ENCODE assay signal across 15 cellular contexts in genomic region chr6:34689742-34690141, GRCh38. TPM values are rescaled to one million over a fixed set of nuclear protein-coding genes. Genes with fewer than 3 reads are reported as not detected.
DNase-seq lines count a peak whose midpoint lies in the region; ATAC-seq, FAIRE-seq and TF ChIP-seq lines count a peak whose summit lies in the region.
"Had no signal": no experiment of that assay in that cellular context is flagged by ENCODE, and none has a peak within 500 bp of the region (broad histone marks: within the 10 kb centered on the region; RNA-seq: fewer than 3 reads in every experiment).

No MANE protein-coding gene starts in this region.

- H2BK20ac ChIP-seq in IMR-90 (ENCODE audit: low read depth, low read length): no peak overlapping the region

- TF ChIP-seq POLR2A in IMR-90 (IDR thresholded peaks at IDR 0.05; ENCODE audit: low read depth, low read length) (no peak), K562 (conservative IDR thresholded peaks at IDR 0.05) (no peak), HepG2 (IDR thresholded peaks at IDR 0.05; ENCODE audit: insufficient read depth in 1 of 2, low read depth in 2 of 2, low read length in 2 of 2) (no peak)

- no peak overlapping the region for H3K27ac ChIP-seq in CD4-positive, alpha-beta T cell (ENCODE audit: low read depth, low read length)
- H3K27ac ChIP-seq in IMR-90 (ENCODE audit: insufficient read depth, low read length): no peak overlapping the region
- H3K27ac ChIP-seq in K562 (ENCODE audit: extremely low read depth, low read depth, low read length): no peak overlapping the region
- H3K27ac ChIP-seq in HepG2 (ENCODE audit: extremely low read length, insufficient read depth, low read length): no peak overlapping the region
- H3K27ac ChIP-seq: C4-2B had no signal

- no peak for DNase-seq in CD4-positive, alpha-beta T cell
- DNase-seq in IMR-90 (no peak), K562 (ENCODE audit: extremely low read depth in 1 of 4, low spot score in 3 of 4) (peak in 1 of 4 experiments; percentile 36), HepG2 (ENCODE audit: low spot score) (no peak), HFFc6 (no peak), NCI-H146 (lab: John Stamatoyannopoulos, UW) (no peak)
- DNase-seq in activated T-cell treated with anti-CD3 and anti-CD28 coated beads, Interleukin-2, amount 50 U/mL, for 72 hours: no peak
- DNase-seq: BE2C, DMS53, GF-D8, GOT3 had no signal

- no peak overlapping the region for H2BK15ac ChIP-seq in IMR-90 (ENCODE audit: low read depth, low read length)

- no peak overlapping the region for H3K4me3 Mint-ChIP-seq in CD4-positive, alpha-beta T cell
- no peak overlapping the region for H3K4me3 Mint-ChIP-seq in activated T-cell treated with anti-CD3 and anti-CD28 coated beads, Interleukin-2, amount 50 U/mL, for 72 hours
- H3K4me3 Mint-ChIP-seq in HFFc6: no peak overlapping the region

- H3K36me3 Mint-ChIP-seq in CD4-positive, alpha-beta T cell (ENCODE audit: low read depth): peaks cover 28% of the 10 kb centered on the region
- peaks cover 3% of the 10 kb centered on the region in 2 donors for H3K36me3 Mint-ChIP-seq in activated T-cell treated with anti-CD3 and anti-CD28 coated beads, Interleukin-2, amount 50 U/mL, for 72 hours (ENCODE audit: insufficient read depth in 2 of 2)
- H3K36me3 Mint-ChIP-seq in HFFc6 (ENCODE audit: low read depth): peaks cover 14% of the 10 kb centered on the region

- no peaks in the 10 kb centered on the region for H3K27me3 ChIP-seq in CD4-positive, alpha-beta T cell (ENCODE audit: control insufficient read depth, insufficient read depth, low read length)
- H3K27me3 ChIP-seq in IMR-90 (ENCODE audit: control insufficient read depth, insufficient read depth, low read length) (no peaks in the 10 kb centered on the region), K562 (ENCODE audit: control insufficient read depth in 2 of 2, insufficient read depth in 2 of 2, low read length in 2 of 2) (no peaks in the 10 kb centered on the region), HepG2 (ENCODE audit: control insufficient read depth in 1 of 2, insufficient read depth in 2 of 2, low read length in 2 of 2) (no peaks in the 10 kb centered on the region)
- H3K27me3 ChIP-seq: BE2C had no signal

- H3K4me1 Mint-ChIP-seq in CD4-positive, alpha-beta T cell (ENCODE audit: low read depth): peaks cover 70% of the 10 kb centered on the region
- H3K4me1 Mint-ChIP-seq in activated T-cell treated with anti-CD3 and anti-CD28 coated beads, Interleukin-2, amount 50 U/mL, for 72 hours (ENCODE audit: low read depth): peaks cover 38% of the 10 kb centered on the region
- peaks cover 15% of the 10 kb centered on the region for H3K4me1 Mint-ChIP-seq in HFFc6 (ENCODE audit: low read depth)

- intact Hi-C loops in CD4-positive, alpha-beta T cell (cut with DNase I, micrococcal nuclease): loop anchor here in 1 of 2 experiments (10.0 kb wide), 1 partner anchor 165 kb away; no protein-coding TSS in a partner anchor
- intact Hi-C loops in IMR-90 (cut with micrococcal nuclease) (no loop called here), K562 (cut with micrococcal nuclease) (no loop called here), HepG2 (cut with micrococcal nuclease; ENCODE audit: unreplicated experiment) (no loop called here)

- no peak for FAIRE-seq in K562 (lab: Jason Lieb, UNC)
- no peak for FAIRE-seq in HepG2 (lab: Jason Lieb, UNC)
- FAIRE-seq: GM18507, HTR-8/SVneo had no signal

- TF ChIP-seq CTCF in CD4-positive, alpha-beta T cell (IDR thresholded peaks at IDR 0.05): no peak
- TF ChIP-seq CTCF in IMR-90 (conservative IDR thresholded peaks at IDR 0.05; ENCODE audit: low read depth, low read length) (no peak), K562 (IDR thresholded peaks at IDR 0.05 in 2 of 3, conservative IDR thresholded peaks at IDR 0.05 in 1 of 3; ENCODE audit: insufficient read depth in 2 of 3, low read depth in 1 of 3, low read length in 3 of 3) (no peak), HepG2 (CRISPR knock-in tag; IDR thresholded peaks at IDR 0.05) (no peak), HFFc6 (IDR thresholded peaks at IDR 0.05) (no peak)

- ATAC-seq in CD4-positive, alpha-beta T cell (ENCODE audit: poor library complexity): no peak
- no peak for ATAC-seq in IMR-90 (ENCODE audit: low read depth)
- 0 out of 3 replicates have a peak, but pooled peaks have one; percentile 26 for ATAC-seq in K562
- 0 out of 3 replicates have a peak, but pooled peaks have one; percentile 41 for ATAC-seq in HepG2
- no peak for ATAC-seq in activated T-cell treated with anti-CD3 and anti-CD28 coated beads, Interleukin-2, amount 50 U/mL, for 72 hours (replicated peaks in 1 of 2)

- no peak overlapping the region for H4K5ac ChIP-seq in IMR-90 (ENCODE audit: low read depth, low read length)

- H3K79me2 ChIP-seq in K562 (ENCODE audit: control insufficient read depth, insufficient read depth, low read length): peaks cover 94% of the 10 kb centered on the region
- peaks cover 95% of the 10 kb centered on the region for H3K79me2 ChIP-seq in HepG2 (ENCODE audit: insufficient read depth, low read length)

- no peaks in the 10 kb centered on the region for H3K9me3 ChIP-seq in CD4-positive, alpha-beta T cell (ENCODE audit: control insufficient read depth, low read length)
- H3K9me3 ChIP-seq in IMR-90 (ENCODE audit: control insufficient read depth, insufficient read depth, low read length) (no peaks in the 10 kb centered on the region), K562 (replicated peaks; ENCODE audit: control insufficient read depth, insufficient read depth, low read depth, low read length) (no peaks in the 10 kb centered on the region), HepG2 (ENCODE audit: low read length) (no peaks in the 10 kb centered on the region)
- H3K9me3 ChIP-seq: BE2C, HAP-1 had no signal

- no peaks in the 10 kb centered on the region for H3K27me3 Mint-ChIP-seq in CD4-positive, alpha-beta T cell
- H3K27me3 Mint-ChIP-seq in activated T-cell treated with anti-CD3 and anti-CD28 coated beads, Interleukin-2, amount 50 U/mL, for 72 hours (ENCODE audit: low read depth): no peaks in the 10 kb centered on the region
- H3K27me3 Mint-ChIP-seq in HFFc6 (ENCODE audit: insufficient read depth): no peaks in the 10 kb centered on the region

- dilution Hi-C loops in IMR-90 (cut with HindIII; ENCODE audit: low sequenced_read_pairs, unreplicated experiment): no loop called here

- no peak overlapping the region for H2AK9ac ChIP-seq in IMR-90 (replicated peaks; ENCODE audit: low read depth, low read length, poor library complexity)

- no peak overlapping the region for H2AK5ac ChIP-seq in IMR-90 (ENCODE audit: low read depth, low read length)

- H3K4ac ChIP-seq in IMR-90 (ENCODE audit: low read depth, low read length): no peak overlapping the region

- H3K4me1 ChIP-seq in IMR-90 (ENCODE audit: control insufficient read depth, insufficient read depth, low read length) (no peaks in the 10 kb centered on the region), K562 (replicated peaks in 1 of 2; ENCODE audit: control insufficient read depth in 2 of 2, insufficient read depth in 2 of 2, low read length in 2 of 2) (peaks cover 13 to 14% of the 10 kb centered on the region in 2 experiments; a peak in 4 of 5 replicates), HepG2 (ENCODE audit: insufficient read depth, low read length) (peaks cover 71% of the 10 kb centered on the region)
- H3K4me1 ChIP-seq: BE2C had no signal

- TF ChIP-seq EP300 in K562 (IDR thresholded peaks at IDR 0.05; ENCODE audit: low read length) (no peak), HepG2 (IDR thresholded peaks at IDR 0.05; ENCODE audit: low read depth in 2 of 2, low read length in 2 of 2) (no peak), HepG2 (CRISPR knock-in tag; IDR thresholded peaks at IDR 0.05; ENCODE audit: borderline replicate concordance) (no peak)

- POLR2A ChIA-PET in CD4-positive, alpha-beta T cell (lab: Charles Lee): no interaction called here
- POLR2A ChIA-PET in IMR-90 (lab: Charles Lee; ENCODE audit: unreplicated experiment) (no interaction called here), K562 (lab: Yijun Ruan, JAX) (interaction anchor here (0.6 kb wide), 1 partner anchor 9 kb away, joined by 3 read pairs; no protein-coding TSS in a partner anchor), HepG2 (lab: Yijun Ruan, JAX) (no interaction called here)

- TF ChIP-seq RAD21 in IMR-90 (IDR thresholded peaks at IDR 0.05; ENCODE audit: low read length) (no peak), K562 (CRISPR knock-in tag; conservative IDR thresholded peaks at IDR 0.05 in 1 of 2, IDR thresholded peaks at IDR 0.05 in 1 of 2) (no peak), HepG2 (CRISPR knock-in tag; IDR thresholded peaks at IDR 0.05) (no peak)

- no peak overlapping the region for H4K91ac ChIP-seq in IMR-90 (ENCODE audit: insufficient read depth, low read depth, low read length)

- H3K27ac Mint-ChIP-seq in CD4-positive, alpha-beta T cell: peak overlapping the region; percentile 51
- no peak overlapping the region for H3K27ac Mint-ChIP-seq in activated T-cell treated with anti-CD3 and anti-CD28 coated beads, Interleukin-2, amount 50 U/mL, for 72 hours
- no peak overlapping the region for H3K27ac Mint-ChIP-seq in HFFc6

- H3K23ac ChIP-seq in IMR-90 (ENCODE audit: low read depth, low read length): peak overlapping the region; percentile 42; the same call in 1 of the 2 replicates

- in situ Hi-C loops in IMR-90 (cut with MboI; ENCODE audit: low sequenced_read_pairs) (no loop called here), K562 (cut with MboI) (no loop called here), HepG2 (cut with HindIII; ENCODE audit: extremely low pct_ligation_motif_present, low pct_unique_long_range_greater_than_20kb) (no loop called here)

- H3K9me1 ChIP-seq in IMR-90 (ENCODE audit: insufficient read depth, low read length) (peaks cover 8% of the 10 kb centered on the region; the same call in 1 of the 2 replicates), K562 (ENCODE audit: control insufficient read depth, insufficient read depth, low read length) (no peaks in the 10 kb centered on the region)

- H2AFZ ChIP-seq in IMR-90 (replicated peaks; ENCODE audit: low read length, poor library complexity) (no peak overlapping the region), K562 (ENCODE audit: low read depth, low read length) (no peak overlapping the region), HepG2 (ENCODE audit: low read length) (no peak overlapping the region)

- H3K4me2 ChIP-seq in IMR-90 (ENCODE audit: low read depth, low read length): no peak overlapping the region
- no peak overlapping the region for H3K4me2 ChIP-seq in K562 (ENCODE audit: insufficient read depth, low read length)
- H3K4me2 ChIP-seq in HepG2 (ENCODE audit: low read depth, low read length): no peak overlapping the region

- no peak overlapping the region for H3K9ac ChIP-seq in IMR-90 (ENCODE audit: low read depth, low read length)
- no peak overlapping the region for H3K9ac ChIP-seq in K562 (ENCODE audit: insufficient read depth in 1 of 2, low read depth in 2 of 2, low read length in 2 of 2)
- H3K9ac ChIP-seq in HepG2 (ENCODE audit: insufficient read depth, low read depth, low read length): no peak overlapping the region

- H3K9me3 Mint-ChIP-seq in CD4-positive, alpha-beta T cell: no peaks in the 10 kb centered on the region
- no peaks in the 10 kb centered on the region for H3K9me3 Mint-ChIP-seq in activated T-cell treated with anti-CD3 and anti-CD28 coated beads, Interleukin-2, amount 50 U/mL, for 72 hours
- no peaks in the 10 kb centered on the region for H3K9me3 Mint-ChIP-seq in HFFc6

- H3K4me3 ChIP-seq in IMR-90 (ENCODE audit: insufficient read depth, low read depth, low read length) (no peak overlapping the region), K562 (no peak overlapping the region), HepG2 (replicated peaks in 1 of 3; ENCODE audit: insufficient read depth in 1 of 3, low read depth in 2 of 3, low read length in 3 of 3) (no peak overlapping the region)
- H3K4me3 ChIP-seq: HAP-1 had no signal

- H4K20me1 ChIP-seq in IMR-90 (ENCODE audit: insufficient read depth, low read length) (peaks cover 55% of the 10 kb centered on the region), K562 (replicated peaks; ENCODE audit: control insufficient read depth, insufficient read depth, low read length) (peaks cover 3% of the 10 kb centered on the region; the same call in 1 of the 2 replicates), HepG2 (ENCODE audit: insufficient read depth, low read length) (peaks cover 35% of the 10 kb centered on the region)

- H3K79me1 ChIP-seq in IMR-90 (ENCODE audit: low read depth in 1 of 2, low read length in 2 of 2): peaks cover 15 to 73% of the 10 kb centered on the region in 2 experiments

- no TSS peak for BruUV-seq in IMR-90 (replicated peaks; lab: Mats Ljungman, UMichigan)
- no TSS peak for BruUV-seq in K562 (replicated peaks; lab: Mats Ljungman, UMichigan)
- no TSS peak for BruUV-seq in HepG2 (replicated peaks; lab: Mats Ljungman, UMichigan)

- CTCF ChIA-PET in CD4-positive, alpha-beta T cell (lab: Charles Lee): no interaction called here
- CTCF ChIA-PET in IMR-90 (lab: Yijun Ruan, JAX) (no interaction called here), K562 (lab: Yijun Ruan, JAX; ENCODE audit: low intra/inter-chr PET ratio) (no interaction called here), HepG2 (lab: Yijun Ruan, JAX; ENCODE audit: low intra/inter-chr PET ratio, low total read pairs) (no interaction called here)

- no peaks in the 10 kb centered on the region for H3K36me3 ChIP-seq in IMR-90 (ENCODE audit: control insufficient read depth, insufficient read depth, low read length)
- peaks cover 31% of the 10 kb centered on the region for H3K36me3 ChIP-seq in K562 (ENCODE audit: control insufficient read depth, insufficient read depth, low read length)
- H3K36me3 ChIP-seq in HepG2 (replicated peaks in 1 of 2; ENCODE audit: control insufficient read depth in 1 of 2, insufficient read depth in 2 of 2, low read length in 2 of 2): peaks cover 3 to 10% of the 10 kb centered on the region in 2 experiments; a peak in 3 of 5 replicates
- H3K36me3 ChIP-seq: HAP-1 had no signal

- H3K14ac ChIP-seq in IMR-90 (replicated peaks; ENCODE audit: low read depth, low read length): no peak overlapping the region

- no peak overlapping the region for H2BK5ac ChIP-seq in IMR-90 (ENCODE audit: low read depth, low read length, poor library complexity, severe bottlenecking)

- H3K18ac ChIP-seq in IMR-90 (ENCODE audit: low read depth, low read length): no peak overlapping the region

- no peak overlapping the region for H3K56ac ChIP-seq in IMR-90 (ENCODE audit: extremely low read depth, insufficient read depth, low read length)

- no peak overlapping the region for H4K8ac ChIP-seq in IMR-90 (ENCODE audit: low read depth in 2 of 2, low read length in 2 of 2)

- H2BK120ac ChIP-seq in IMR-90 (ENCODE audit: low read depth, low read length): no peak overlapping the region

RNA-seq across cellular contexts. Expression of gene ILRUN, which starts 6.8 kb away (rescaled TPM):
- total RNA-seq in CD4-positive, alpha-beta T cell: 10 to 100 TPM; 44.9 to 49.4 TPM
- total RNA-seq in IMR-90 (2012; rRNA removed): 29.9 and 32.2 TPM in 2 replicates
- polyA plus RNA-seq in IMR-90 (2012; rRNA removed): 25.4 and 26.0 TPM in 2 replicates
- 16.3 and 17.2 TPM in 2 replicates for polyA plus RNA-seq in IMR-90 (2012; cell fraction: cytosol; rRNA removed)
- polyA plus RNA-seq in IMR-90 (2012; cell fraction: nucleus; rRNA removed; ENCODE audit: low replicate concordance): 9.8 and 15.3 TPM in 2 replicates
- total RNA-seq in K562 (2011; cell fraction: chromatin; rRNA removed; ENCODE audit: low replicate concordance): 46.7 and 47.2 TPM in 2 replicates
- total RNA-seq in K562 (2011; cell fraction: nucleolus; rRNA removed): 30.2 and 32.0 TPM in 2 replicates
- total RNA-seq in K562 (2011; cell fraction: nucleoplasm; rRNA removed): 38.8 and 48.2 TPM in 2 replicates
- 35.7 and 44.7 TPM in 2 replicates for total RNA-seq in K562 (2014; rRNA removed)
- 54.9 and 57.6 TPM in 2 replicates for total RNA-seq in K562 (2014; rRNA removed; fragmentation: Illumina TruSeq; extraction: Trizol)
- 53.4 and 55.0 TPM in 2 replicates for total RNA-seq in K562 (2015; rRNA removed; fragmentation: Illumina TruSeq; extraction: Trizol)
- 74.5 and 78.9 TPM in 2 replicates for total RNA-seq in K562 (2021)
- polyA plus RNA-seq in K562 (2011; rRNA removed): 62.1 and 66.1 TPM in 2 replicates
- 53.1 and 62.6 TPM in 2 replicates for polyA plus RNA-seq in K562 (2011; cell fraction: cytosol; rRNA removed)
- polyA plus RNA-seq in K562 (2011; cell fraction: nucleus; rRNA removed): 26.0 and 30.3 TPM in 2 replicates
- 75.6 and 76.6 TPM in 2 replicates for polyA plus RNA-seq in K562 (2012)
- 70.0 and 74.7 TPM in 2 replicates for polyA plus RNA-seq in K562 (2014; fragmentation: Illumina TruSeq; extraction: Trizol)
- 10 to 100 TPM; 24.9 to 30.7 TPM for polyA plus RNA-seq in K562 (2014; fragmentation: Nextera tagmentation; extraction: Ambion mirVana)
- polyA plus RNA-seq in K562 (2014; rRNA removed): 42.8 and 44.2 TPM in 2 replicates
- polyA minus RNA-seq in K562 (2011; rRNA and poly(A)+ RNA removed): 88.9 and 93.9 TPM in 2 replicates
- polyA minus RNA-seq in K562 (2011; cell fraction: cytosol; rRNA and poly(A)+ RNA removed): 48.1 and 57.5 TPM in 2 replicates
- 12.9 and 20.4 TPM in 2 replicates for polyA minus RNA-seq in K562 (2011; cell fraction: nucleus; rRNA and poly(A)+ RNA removed)
- total RNA-seq in HepG2 (2016; rRNA removed; fragmentation: Illumina TruSeq; extraction: Trizol): 66.6 and 90.8 TPM in 2 replicates
- 20.3 and 22.0 TPM in 2 replicates for total RNA-seq in HepG2 (2016; cell fraction: cytosol; rRNA removed; fragmentation: Illumina TruSeq; extraction: Trizol; ENCODE audit: low read depth)
- 66.5 and 79.2 TPM in 2 replicates for total RNA-seq in HepG2 (2016; cell fraction: insoluble cytoplasmic fraction; rRNA removed; fragmentation: Illumina TruSeq; extraction: Trizol)
- 93.9 and 107 TPM in 2 replicates for total RNA-seq in HepG2 (2016; cell fraction: membrane; rRNA removed; fragmentation: Illumina TruSeq; extraction: Trizol)
- total RNA-seq in HepG2 (2016; cell fraction: nucleus; rRNA removed; fragmentation: Illumina TruSeq; extraction: Trizol): 37.4 and 39.5 TPM in 2 replicates
- polyA plus RNA-seq in HepG2 (2011; rRNA removed): 45.5 and 50.6 TPM in 2 replicates
- polyA plus RNA-seq in HepG2 (2011; cell fraction: cytosol; rRNA removed): 39.2 and 46.8 TPM in 2 replicates
- 18.1 and 22.0 TPM in 2 replicates for polyA plus RNA-seq in HepG2 (2011; cell fraction: nucleus; rRNA removed)
- polyA plus RNA-seq in HepG2 (2012): 76.7 and 76.9 TPM in 2 replicates
- 23.8 and 24.6 TPM in 2 replicates for polyA plus RNA-seq in HepG2 (2016; cell fraction: cytosol; fragmentation: Illumina TruSeq; extraction: Trizol; ENCODE audit: low read depth)
- polyA plus RNA-seq in HepG2 (2016; cell fraction: insoluble cytoplasmic fraction; fragmentation: Illumina TruSeq; extraction: Trizol; ENCODE audit: low read depth): 79.1 and 86.9 TPM in 2 replicates
- polyA plus RNA-seq in HepG2 (2016; cell fraction: membrane; fragmentation: Illumina TruSeq; extraction: Trizol; ENCODE audit: low read depth): 82.0 and 93.2 TPM in 2 replicates
- 42.3 and 46.6 TPM in 2 replicates for polyA plus RNA-seq in HepG2 (2016; cell fraction: nucleus; fragmentation: Illumina TruSeq; extraction: Trizol; ENCODE audit: insufficient read depth, low read depth)
- 122 and 124 TPM in 2 replicates for polyA minus RNA-seq in HepG2 (2011; rRNA and poly(A)+ RNA removed; ENCODE audit: low replicate concordance)
- polyA minus RNA-seq in HepG2 (2011; cell fraction: cytosol; rRNA and poly(A)+ RNA removed): 45.1 and 48.4 TPM in 2 replicates
- 27.2 and 30.5 TPM in 2 replicates for polyA minus RNA-seq in HepG2 (2011; cell fraction: nucleus; rRNA and poly(A)+ RNA removed)
- total RNA-seq in activated T-cell treated with anti-CD3 and anti-CD28 coated beads, Interleukin-2, amount 50 U/mL, for 72 hours: 10 to 100 TPM; 68.8 to 78.8 TPM
- 10 to 100 TPM; 56.0 to 65.1 (median 59.4) TPM for total RNA-seq in HFFc6 (2021; fragmentation: NEBNext Ultra II Directional; extraction: Animal tissue kit (Norgen Biotek cat#: 25700))

Comparison
In these comparisons a context has a peak if more than half of its experiments do, and no peak if none do; other contexts are left out.
1. ATAC-seq: peak in K562 (single experiment) and HepG2 (single experiment); none in CD4-positive, alpha-beta T cell (single experiment), IMR-90 (single experiment) and activated T-cell treated with anti-CD3 and anti-CD28 coated beads, Interleukin-2, amount 50 U/mL, for 72 hours (0 of 2).